16 cellular contexts compared by ENCODE assay signal in the genomic region with DNA sequence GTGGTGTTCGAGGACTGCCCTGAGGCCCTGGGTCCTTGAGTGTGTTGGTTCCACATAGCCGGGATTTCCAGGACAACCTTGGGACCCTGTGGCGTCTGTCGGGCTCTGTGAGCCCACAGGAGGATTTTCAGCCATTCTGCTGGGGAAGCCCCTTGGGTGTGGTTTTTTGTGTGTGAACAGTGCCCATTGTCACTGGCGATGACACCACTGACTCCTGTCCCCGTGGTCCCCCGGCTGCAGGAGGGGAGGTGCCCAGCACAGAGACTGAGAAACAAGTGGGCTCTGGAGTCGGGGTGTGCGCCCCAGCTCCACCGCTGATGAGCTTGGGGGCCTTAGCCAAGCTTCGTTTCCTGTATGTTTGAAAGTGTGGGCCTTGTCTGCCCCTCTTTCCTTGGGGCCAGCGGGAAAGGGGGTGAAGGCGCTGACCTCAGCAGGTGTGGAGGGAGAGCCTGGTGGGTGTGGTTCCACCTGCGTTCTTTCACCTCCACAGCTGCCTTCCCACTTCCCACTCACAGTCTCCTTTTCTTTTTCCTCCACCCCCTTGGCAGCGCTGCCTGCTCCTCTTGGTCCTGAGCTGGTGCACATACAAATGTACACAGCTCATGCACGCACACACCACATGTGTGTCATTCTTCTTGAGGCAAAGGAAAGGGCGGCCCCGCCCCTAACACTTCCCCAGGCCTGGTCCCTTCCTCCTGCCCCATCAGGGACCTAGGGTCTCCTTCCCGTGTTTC. TPM values are rescaled to one million over a fixed set of nuclear protein-coding genes. Genes with fewer than 3 reads are reported as not detected.
DNase-seq lines count a peak whose midpoint lies in the region; ATAC-seq, FAIRE-seq and TF ChIP-seq lines count a peak whose summit lies in the region.
"Had no signal": no experiment of that assay in that cellular context is flagged by ENCODE, and none has a peak within 500 bp of the region (broad histone marks: within the 10 kb centered on the region; RNA-seq: fewer than 3 reads in every experiment).

No MANE protein-coding gene starts in this region.

- H3K4me3 Mint-ChIP-seq in central memory CD8-positive, alpha-beta T cell = no peak overlapping the region
- H3K4me3 Mint-ChIP-seq in natural killer cell treated with Interleukin-12 subunit alpha and Interleukin-12 subunit beta and Interleukin-15 and Interleukin-18, amount 100 ng/mL, for 72 hours = no peak overlapping the region

- CTCF ChIA-PET in HepG2 (lab: Yijun Ruan, JAX; ENCODE audit: low intra/inter-chr PET ratio, low total read pairs) = no interaction called here

- BruUV-seq in HepG2 (replicated peaks; lab: Mats Ljungman, UMichigan) = no TSS peak

- TF ChIP-seq RAD21 in HepG2 (CRISPR knock-in tag; IDR thresholded peaks at IDR 0.05) = no peak

- 76% methylated on average over 7 of the region's 19 CpGs for WGBS in right lobe of liver (ENCODE audit: insufficient coverage, low coverage, low lambda C conversion rate, missing lambda C conversion rate)
- 94% methylated on average over 8 of the region's 19 CpGs for WGBS in HepG2 (ENCODE audit: low lambda C conversion rate)

- no peak overlapping the region for H3K4me2 ChIP-seq in HepG2 (ENCODE audit: low read depth, low read length)

- peaks cover 31% of the 10 kb centered on the region for H3K4me1 Mint-ChIP-seq in central memory CD8-positive, alpha-beta T cell
- peaks cover 11 to 28% of the 10 kb centered on the region in 2 donors for H3K4me1 Mint-ChIP-seq in natural killer cell treated with Interleukin-12 subunit alpha and Interleukin-12 subunit beta and Interleukin-15 and Interleukin-18, amount 100 ng/mL, for 72 hours (ENCODE audit: low read depth in 2 of 2)

- H3K4me1 ChIP-seq in right lobe of liver (no peaks in the 10 kb centered on the region), HepG2 (ENCODE audit: insufficient read depth, low read length) (peaks cover 27% of the 10 kb centered on the region), upper lobe of right lung (peaks cover 15% of the 10 kb centered on the region)

- H2AFZ ChIP-seq in HepG2 (ENCODE audit: low read length) = no peak overlapping the region

- no peaks in the 10 kb centered on the region for H3K9me3 Mint-ChIP-seq in central memory CD8-positive, alpha-beta T cell
- no peaks in the 10 kb centered on the region for H3K9me3 Mint-ChIP-seq in natural killer cell treated with Interleukin-12 subunit alpha and Interleukin-12 subunit beta and Interleukin-15 and Interleukin-18, amount 100 ng/mL, for 72 hours

- POLR2A ChIA-PET in HepG2 (lab: Yijun Ruan, JAX) = no interaction called here

- H3K9ac ChIP-seq in HepG2 (ENCODE audit: insufficient read depth, low read depth, low read length) = no peak overlapping the region

- FAIRE-seq in HepG2 (lab: Jason Lieb, UNC) (no peak), D721Med (lab: Jason Lieb, UNC) (no peak)
- FAIRE-seq: colon had no signal

- in situ Hi-C loops in HepG2 (cut with HindIII; ENCODE audit: extremely low pct_ligation_motif_present, low pct_unique_long_range_greater_than_20kb) = no loop called here

- no peak for TF ChIP-seq EP300 in HepG2 (IDR thresholded peaks at IDR 0.05; ENCODE audit: low read depth in 2 of 2, low read length in 2 of 2)
- TF ChIP-seq EP300 in HepG2 (CRISPR knock-in tag; IDR thresholded peaks at IDR 0.05; ENCODE audit: borderline replicate concordance) = no peak

- peak; percentile 23 to 55 (median 35) for ATAC-seq in right lobe of liver
- no peak; the same call in 2 of the 3 replicates for ATAC-seq in HepG2
- peak; percentile 43 for ATAC-seq in central memory CD8-positive, alpha-beta T cell (replicated peaks; ENCODE audit: extremely low read depth, poor library complexity, severe bottlenecking)
- peak; percentile 65 to 80 for ATAC-seq in natural killer cell treated with Interleukin-12 subunit alpha and Interleukin-12 subunit beta and Interleukin-15 and Interleukin-18, amount 100 ng/mL, for 72 hours
- ATAC-seq in upper lobe of right lung = peak; percentile 77

- H3K4me3 ChIP-seq in right lobe of liver (no peak overlapping the region), HepG2 (replicated peaks in 1 of 3; ENCODE audit: insufficient read depth in 1 of 3, low read depth in 2 of 3, low read length in 3 of 3) (no peak overlapping the region), upper lobe of right lung (no peak overlapping the region)

- TF ChIP-seq CTCF in right lobe of liver (IDR thresholded peaks at IDR 0.05) (no peak), HepG2 (CRISPR knock-in tag; IDR thresholded peaks at IDR 0.05) (no peak), upper lobe of right lung (IDR thresholded peaks at IDR 0.05) (no peak), D721Med (IDR thresholded peaks at IDR 0.05; ENCODE audit: insufficient read depth, missing control alignments) (no peak)

- H3K36me3 Mint-ChIP-seq in central memory CD8-positive, alpha-beta T cell (ENCODE audit: insufficient read depth) = peaks cover 17% of the 10 kb centered on the region
- no peaks in the 10 kb centered on the region for H3K36me3 Mint-ChIP-seq in natural killer cell treated with Interleukin-12 subunit alpha and Interleukin-12 subunit beta and Interleukin-15 and Interleukin-18, amount 100 ng/mL, for 72 hours

- peak overlapping the region; percentile 54 for H3K27ac Mint-ChIP-seq in central memory CD8-positive, alpha-beta T cell (ENCODE audit: low read depth)
- peak overlapping the region in 1 of 2 donors; percentile 62 for H3K27ac Mint-ChIP-seq in natural killer cell treated with Interleukin-12 subunit alpha and Interleukin-12 subunit beta and Interleukin-15 and Interleukin-18, amount 100 ng/mL, for 72 hours

- H3K27me3 ChIP-seq in right lobe of liver (no peaks in the 10 kb centered on the region), HepG2 (ENCODE audit: control insufficient read depth in 1 of 2, insufficient read depth in 2 of 2, low read length in 2 of 2) (no peaks in the 10 kb centered on the region), upper lobe of right lung (no peaks in the 10 kb centered on the region)

- H3K27ac ChIP-seq in right lobe of liver (no peak overlapping the region), HepG2 (ENCODE audit: extremely low read length, insufficient read depth, low read length) (no peak overlapping the region), upper lobe of right lung (peak overlapping the region; percentile 58)

- H3K27me3 Mint-ChIP-seq in central memory CD8-positive, alpha-beta T cell = no peaks in the 10 kb centered on the region
- H3K27me3 Mint-ChIP-seq in natural killer cell treated with Interleukin-12 subunit alpha and Interleukin-12 subunit beta and Interleukin-15 and Interleukin-18, amount 100 ng/mL, for 72 hours = no peaks in the 10 kb centered on the region

- TF ChIP-seq POLR2A in right lobe of liver (IDR thresholded peaks at IDR 0.05) (no peak), HepG2 (IDR thresholded peaks at IDR 0.05; ENCODE audit: insufficient read depth in 1 of 2, low read depth in 2 of 2, low read length in 2 of 2) (no peak)

- DNase-seq in right lobe of liver (no peak), HepG2 (ENCODE audit: low spot score) (no peak), upper lobe of right lung (no peak), D721Med (ENCODE audit: insufficient read length, low spot score) (no peak), iPS-NIHi7 (ENCODE audit: extremely low spot score) (no peak), NCI-H345 (lab: John Stamatoyannopoulos, UW) (no peak)
- no peak for DNase-seq in central memory CD8-positive, alpha-beta T cell (ENCODE audit: low spot score in 2 of 2)
- DNase-seq in natural killer cell treated with Interleukin-12 subunit alpha and Interleukin-12 subunit beta and Interleukin-15 and Interleukin-18, amount 100 ng/mL, for 72 hours (ENCODE audit: low spot score) = no peak
- DNase-seq: GDM1, H7, Kasumi-1, mesendoderm, NCI-H1694 treated with DMSO at 0.1 percent for 48 hours, NCI-H82, SHP77 treated with DMSO at 0.1 percent for 48 hours had no signal

- intact Hi-C loops in right lobe of liver (cut with DNase I) (no loop called here), HepG2 (cut with micrococcal nuclease; ENCODE audit: unreplicated experiment) (no loop called here), upper lobe of right lung (cut with DNase I) (no loop called here)

- peaks cover 0 to 3% (median 0%) of the 10 kb centered on the region in 4 donors for H3K36me3 ChIP-seq in right lobe of liver
- peaks cover 11 to 30% of the 10 kb centered on the region in 2 experiments; a peak in 3 of 5 replicates for H3K36me3 ChIP-seq in HepG2 (replicated peaks in 1 of 2; ENCODE audit: control insufficient read depth in 1 of 2, insufficient read depth in 2 of 2, low read length in 2 of 2)
- peaks cover 6% of the 10 kb centered on the region for H3K36me3 ChIP-seq in upper lobe of right lung

- H3K79me2 ChIP-seq in HepG2 (ENCODE audit: insufficient read depth, low read length) = peaks cover 69% of the 10 kb centered on the region

- no peaks in the 10 kb centered on the region for H3K9me3 ChIP-seq in right lobe of liver
- H3K9me3 ChIP-seq in HepG2 (ENCODE audit: low read length) = no peaks in the 10 kb centered on the region
- no peaks in the 10 kb centered on the region for H3K9me3 ChIP-seq in upper lobe of right lung

- peaks cover 16% of the 10 kb centered on the region; the same call in 1 of the 2 replicates for H4K20me1 ChIP-seq in HepG2 (ENCODE audit: insufficient read depth, low read length)

RNA-seq across cellular contexts. Expression of gene MGRN1, which starts 16.1 kb away (rescaled TPM):
- total RNA-seq in right lobe of liver (10 to 100 TPM; 42.5 to 67.3 (median 49.5) TPM), HepG2 (2016; rRNA removed; fragmentation: Illumina TruSeq; extraction: Trizol) (11.9 and 14.8 TPM in 2 replicates), upper lobe of right lung (81.3 TPM)
- total RNA-seq in HepG2 (2016; cell fraction: cytosol; rRNA removed; fragmentation: Illumina TruSeq; extraction: Trizol; ENCODE audit: low read depth) = 6.7 and 12.0 TPM in 2 replicates
- total RNA-seq in HepG2 (2016; cell fraction: insoluble cytoplasmic fraction; rRNA removed; fragmentation: Illumina TruSeq; extraction: Trizol) = 13.0 and 13.6 TPM in 2 replicates
- total RNA-seq in HepG2 (2016; cell fraction: membrane; rRNA removed; fragmentation: Illumina TruSeq; extraction: Trizol) = 14.0 and 16.7 TPM in 2 replicates
- total RNA-seq in HepG2 (2016; cell fraction: nucleus; rRNA removed; fragmentation: Illumina TruSeq; extraction: Trizol) = 17.0 and 22.2 TPM in 2 replicates
- 11.6 and 12.6 TPM in 2 replicates for polyA plus RNA-seq in HepG2 (2011; rRNA removed)
- polyA plus RNA-seq in HepG2 (2011; cell fraction: cytosol; rRNA removed) = 4.9 and 6.2 TPM in 2 replicates
- 87.1 and 98.5 TPM in 2 replicates for polyA plus RNA-seq in HepG2 (2011; cell fraction: nucleus; rRNA removed)
- polyA plus RNA-seq in HepG2 (2012) = 31.8 and 31.9 TPM in 2 replicates
- polyA plus RNA-seq in HepG2 (2016; cell fraction: cytosol; fragmentation: Illumina TruSeq; extraction: Trizol; ENCODE audit: low read depth) = 3.9 and 4.3 TPM in 2 replicates
- 22.5 and 31.3 TPM in 2 replicates for polyA plus RNA-seq in HepG2 (2016; cell fraction: insoluble cytoplasmic fraction; fragmentation: Illumina TruSeq; extraction: Trizol; ENCODE audit: low read depth)
- polyA plus RNA-seq in HepG2 (2016; cell fraction: membrane; fragmentation: Illumina TruSeq; extraction: Trizol; ENCODE audit: low read depth) = 11.4 and 11.5 TPM in 2 replicates
- 54.4 and 55.4 TPM in 2 replicates for polyA plus RNA-seq in HepG2 (2016; cell fraction: nucleus; fragmentation: Illumina TruSeq; extraction: Trizol; ENCODE audit: insufficient read depth, low read depth)
- 12.5 and 23.7 TPM in 2 replicates for polyA minus RNA-seq in HepG2 (2011; rRNA and poly(A)+ RNA removed; ENCODE audit: low replicate concordance)
- polyA minus RNA-seq in HepG2 (2011; cell fraction: cytosol; rRNA and poly(A)+ RNA removed) = 16.2 and 19.1 TPM in 2 replicates
- 26.4 and 28.5 TPM in 2 replicates for polyA minus RNA-seq in HepG2 (2011; cell fraction: nucleus; rRNA and poly(A)+ RNA removed)
- 100 to 1,000 TPM in 1 of 2 donors, 10 to 100 TPM in 1; 86.9 to 105 TPM for total RNA-seq in natural killer cell treated with Interleukin-12 subunit alpha and Interleukin-12 subunit beta and Interleukin-15 and Interleukin-18, amount 100 ng/mL, for 72 hours

RNA-seq across cellular contexts. Expression of gene UBALD1, which starts 26.1 kb away (rescaled TPM):
- 10 to 100 TPM in 4 of 6 experiments, 1 to 10 TPM in 2; 6.4 to 29.5 (median 17.2) TPM for total RNA-seq in right lobe of liver
- total RNA-seq in HepG2 (2016; rRNA removed; fragmentation: Illumina TruSeq; extraction: Trizol) = 3.3 and 6.8 TPM in 2 replicates
- 4.8 and 5.6 TPM in 2 replicates for total RNA-seq in HepG2 (2016; cell fraction: cytosol; rRNA removed; fragmentation: Illumina TruSeq; extraction: Trizol; ENCODE audit: low read depth)
- total RNA-seq in HepG2 (2016; cell fraction: insoluble cytoplasmic fraction; rRNA removed; fragmentation: Illumina TruSeq; extraction: Trizol) = 3.5 and 7.2 TPM in 2 replicates
- 8.2 and 9.8 TPM in 2 replicates for total RNA-seq in HepG2 (2016; cell fraction: membrane; rRNA removed; fragmentation: Illumina TruSeq; extraction: Trizol)
- total RNA-seq in HepG2 (2016; cell fraction: nucleus; rRNA removed; fragmentation: Illumina TruSeq; extraction: Trizol) = 5.1 and 5.7 TPM in 2 replicates
- 12.3 and 16.6 TPM in 2 replicates for polyA plus RNA-seq in HepG2 (2011; rRNA removed)
- 4.3 and 9.4 TPM in 2 replicates for polyA plus RNA-seq in HepG2 (2011; cell fraction: cytosol; rRNA removed)
- polyA plus RNA-seq in HepG2 (2011; cell fraction: nucleus; rRNA removed) = 78.3 and 112 TPM in 2 replicates
- polyA plus RNA-seq in HepG2 (2012) = 16.2 and 21.4 TPM in 2 replicates
- 15.8 and 19.4 TPM in 2 replicates for polyA plus RNA-seq in HepG2 (2016; cell fraction: cytosol; fragmentation: Illumina TruSeq; extraction: Trizol; ENCODE audit: low read depth)
- polyA plus RNA-seq in HepG2 (2016; cell fraction: insoluble cytoplasmic fraction; fragmentation: Illumina TruSeq; extraction: Trizol; ENCODE audit: low read depth) = 11.4 and 12.9 TPM in 2 replicates
- polyA plus RNA-seq in HepG2 (2016; cell fraction: membrane; fragmentation: Illumina TruSeq; extraction: Trizol; ENCODE audit: low read depth) = 21.1 and 23.4 TPM in 2 replicates
- polyA plus RNA-seq in HepG2 (2016; cell fraction: nucleus; fragmentation: Illumina TruSeq; extraction: Trizol; ENCODE audit: insufficient read depth, low read depth) = 30.5 and 32.7 TPM in 2 replicates
- polyA minus RNA-seq in HepG2 (2011; rRNA and poly(A)+ RNA removed; ENCODE audit: low replicate concordance) = 9.9 and 17.0 TPM in 2 replicates
- 8.7 and 11.7 TPM in 2 replicates for polyA minus RNA-seq in HepG2 (2011; cell fraction: cytosol; rRNA and poly(A)+ RNA removed)
- 23.5 and 25.2 TPM in 2 replicates for polyA minus RNA-seq in HepG2 (2011; cell fraction: nucleus; rRNA and poly(A)+ RNA removed)
- total RNA-seq in natural killer cell treated with Interleukin-12 subunit alpha and Interleukin-12 subunit beta and Interleukin-15 and Interleukin-18, amount 100 ng/mL, for 72 hours = 10 to 100 TPM; 17.4 to 27.9 TPM
- 35.5 TPM for total RNA-seq in upper lobe of right lung

RNA-seq across cellular contexts. Expression of gene NUDT16L1, which starts 52.6 kb away (rescaled TPM):
- total RNA-seq in right lobe of liver (10 to 100 TPM; 17.8 to 36.3 (median 23.0) TPM), HepG2 (2016; rRNA removed; fragmentation: Illumina TruSeq; extraction: Trizol) (40.5 and 41.0 TPM in 2 replicates), upper lobe of right lung (24.0 TPM)
- 10.3 and 11.1 TPM in 2 replicates for total RNA-seq in HepG2 (2016; cell fraction: cytosol; rRNA removed; fragmentation: Illumina TruSeq; extraction: Trizol; ENCODE audit: low read depth)
- total RNA-seq in HepG2 (2016; cell fraction: insoluble cytoplasmic fraction; rRNA removed; fragmentation: Illumina TruSeq; extraction: Trizol) = 42.6 and 42.7 TPM in 2 replicates
- total RNA-seq in HepG2 (2016; cell fraction: membrane; rRNA removed; fragmentation: Illumina TruSeq; extraction: Trizol) = 18.6 and 20.4 TPM in 2 replicates
- total RNA-seq in HepG2 (2016; cell fraction: nucleus; rRNA removed; fragmentation: Illumina TruSeq; extraction: Trizol) = 16.9 and 17.3 TPM in 2 replicates
- polyA plus RNA-seq in HepG2 (2011; rRNA removed) = 28.0 and 28.9 TPM in 2 replicates
- polyA plus RNA-seq in HepG2 (2011; cell fraction: cytosol; rRNA removed) = 27.9 and 47.5 TPM in 2 replicates
- 33.3 and 34.9 TPM in 2 replicates for polyA plus RNA-seq in HepG2 (2011; cell fraction: nucleus; rRNA removed)
- 17.6 and 17.9 TPM in 2 replicates for polyA plus RNA-seq in HepG2 (2012)
- 13.1 and 13.9 TPM in 2 replicates for polyA plus RNA-seq in HepG2 (2016; cell fraction: cytosol; fragmentation: Illumina TruSeq; extraction: Trizol; ENCODE audit: low read depth)
- polyA plus RNA-seq in HepG2 (2016; cell fraction: insoluble cytoplasmic fraction; fragmentation: Illumina TruSeq; extraction: Trizol; ENCODE audit: low read depth) = 49.7 and 50.3 TPM in 2 replicates
- 15.2 and 17.7 TPM in 2 replicates for polyA plus RNA-seq in HepG2 (2016; cell fraction: membrane; fragmentation: Illumina TruSeq; extraction: Trizol; ENCODE audit: low read depth)
- polyA plus RNA-seq in HepG2 (2016; cell fraction: nucleus; fragmentation: Illumina TruSeq; extraction: Trizol; ENCODE audit: insufficient read depth, low read depth) = 32.3 and 35.4 TPM in 2 replicates
- polyA minus RNA-seq in HepG2 (2011; rRNA and poly(A)+ RNA removed; ENCODE audit: low replicate concordance) = 14.3 and 41.1 TPM in 2 replicates
- 8.9 and 10.9 TPM in 2 replicates for polyA minus RNA-seq in HepG2 (2011; cell fraction: cytosol; rRNA and poly(A)+ RNA removed)
- 10.6 and 11.6 TPM in 2 replicates for polyA minus RNA-seq in HepG2 (2011; cell fraction: nucleus; rRNA and poly(A)+ RNA removed)
- total RNA-seq in natural killer cell treated with Interleukin-12 subunit alpha and Interleukin-12 subunit beta and Interleukin-15 and Interleukin-18, amount 100 ng/mL, for 72 hours = 10 to 100 TPM; 37.3 to 57.0 TPM
